Comparison of ENCODE assay signal across 15 cellular contexts in genomic region chr10:86334515-86335085, GRCh38. TPM values are rescaled to one million over a fixed set of nuclear protein-coding genes. Genes with fewer than 3 reads are reported as not detected.
DNase-seq lines count a peak whose midpoint lies in the region; ATAC-seq, FAIRE-seq and TF ChIP-seq lines count a peak whose summit lies in the region.
"Had no signal": no experiment of that assay in that cellular context is flagged by ENCODE, and none has a peak within 500 bp of the region (broad histone marks: within the 10 kb centered on the region; RNA-seq: fewer than 3 reads in every experiment).

No MANE protein-coding gene starts in this region.

- H3K9me3 ChIP-seq in HEK293 (ENCODE audit: control insufficient read depth, insufficient read depth, low read depth, low read length) (no peaks in the 10 kb centered on the region), OCI-LY7 (ENCODE audit: low read length) (0 out of 2 replicates have a peak, but pooled peaks cover 4% of the 10 kb centered on the region)

- intact Hi-C loops in OCI-LY7 (cut with micrococcal nuclease; ENCODE audit: unreplicated experiment) = no loop called here

- no peak for TF ChIP-seq CTCF in HEK293 (tag by site-specific recombination; IDR thresholded peaks at IDR 0.05)
- peak; percentile 43 for TF ChIP-seq CTCF in OCI-LY7 (conservative IDR thresholded peaks at IDR 0.05; ENCODE audit: low read length)

- no TSS peak for BruUV-seq in OCI-LY7 (replicated peaks; lab: Mats Ljungman, UMichigan)

- TF ChIP-seq POLR2A in H54 (IDR thresholded peaks at IDR 0.05; ENCODE audit: low read depth, low read length) = no peak

- H3K27ac ChIP-seq in HEK293 (ENCODE audit: extremely low read depth, low read depth, low read length) (no peak overlapping the region), OCI-LY7 (ENCODE audit: low read depth, low read length, poor library complexity, severe bottlenecking) (no peak overlapping the region)
- H3K27ac ChIP-seq: BLaER1, SK-N-MC had no signal

- H3K9me2 ChIP-seq in OCI-LY7 (ENCODE audit: insufficient read depth, low read length) = no peaks in the 10 kb centered on the region

- CTCF ChIA-PET in HEK293 (lab: Yijun Ruan, JAX) = interaction anchor here (1.0 kb wide), 1 partner anchor 11 kb away, joined by 3 read pairs; no protein-coding TSS in a partner anchor
- CTCF ChIA-PET in OCI-LY7 (lab: Charles Lee; ENCODE audit: unreplicated experiment) = no interaction called here

- no peaks in the 10 kb centered on the region for H4K20me1 ChIP-seq in OCI-LY7 (ENCODE audit: insufficient read depth, low read length)
- H4K20me1 ChIP-seq: BLaER1 had no signal

- FAIRE-seq in H54 (lab: Jason Lieb, UNC) = no peak

- no peak for ATAC-seq in GM19467 (IDR thresholded peaks at IDR 0.05; ENCODE audit: unreplicated experiment)
- ATAC-seq: naive thymus-derived CD4-positive, alpha-beta T cell had no signal

- H2AFZ ChIP-seq in OCI-LY7 (ENCODE audit: low read length) = no peak overlapping the region

- H3K36me3 ChIP-seq in HEK293 (ENCODE audit: control insufficient read depth in 2 of 2, insufficient read depth in 1 of 2, low read length in 2 of 2) = no peaks in the 10 kb centered on the region
- no peaks in the 10 kb centered on the region for H3K36me3 ChIP-seq in OCI-LY7 (ENCODE audit: insufficient read depth, low read length)
- H3K36me3 ChIP-seq: BLaER1 had no signal

- H3K79me2 ChIP-seq in OCI-LY7 (ENCODE audit: insufficient read depth, low read depth, low read length) = no peaks in the 10 kb centered on the region

- no peak overlapping the region for H3K4me2 ChIP-seq in OCI-LY7 (ENCODE audit: low read length)
- H3K4me2 ChIP-seq: BLaER1 had no signal

- H3K4me1 ChIP-seq in HEK293 (ENCODE audit: control insufficient read depth, insufficient read depth, low read length) (no peaks in the 10 kb centered on the region), OCI-LY7 (ENCODE audit: insufficient read depth, low read length, poor library complexity, severe bottlenecking) (no peaks in the 10 kb centered on the region)

- peak; percentile 28 for DNase-seq in COR-L47 (lab: John Stamatoyannopoulos, UW)
- DNase-seq in OCI-LY7 (ENCODE audit: low spot score) = no peak
- DNase-seq in iPS-NIHi11 (ENCODE audit: low spot score) = peak; percentile 80
- DNase-seq in T-helper 1 cell = no peak
- no peak for DNase-seq in activated effector memory CD4-positive, alpha-beta T cell treated with Interleukin-2 at 50 U/mL for 16 hours
- DNase-seq in H54 (ENCODE audit: insufficient read length, low spot score) = no peak
- DNase-seq: activated CD4-positive, CD25-positive, alpha-beta regulatory T cell treated with anti-CD3 and anti-CD28 coated beads, Interleukin-2, amount 50 U/mL, for 72 hours; amniotic stem cell; KG1; naive thymus-derived CD4-positive, alpha-beta T cell; NCI-H524 treated with DMSO at 0.1 percent for 48 hours had no signal

- POLR2A ChIA-PET in HEK293 (lab: Yijun Ruan, JAX) (no interaction called here), OCI-LY7 (lab: Charles Lee) (no interaction called here)

- H3K4me3 ChIP-seq in HEK293 (ENCODE audit: low read depth, low read length) = no peak overlapping the region
- H3K4me3 ChIP-seq in OCI-LY7 (ENCODE audit: low read depth, low read length, poor library complexity, severe bottlenecking) = no peak overlapping the region
- H3K4me3 ChIP-seq: BLaER1, SK-N-MC had no signal

TF ChIP-seq in HEK293, 187 proteins besides CTCF, POLR2A, EP300 and RAD21:
- no peak for TF ChIP-seq ZNF704 (tag by site-specific recombination; IDR thresholded peaks at IDR 0.05)
- no peak for TF ChIP-seq SETDB1 (IDR thresholded peaks at IDR 0.05; ENCODE audit: insufficient read length, low read length)
- no peak for TF ChIP-seq ZNF23 (tag by site-specific recombination; IDR thresholded peaks at IDR 0.05; ENCODE audit: borderline replicate concordance)
- no peak for TF ChIP-seq GLI2 (tag by site-specific recombination; IDR thresholded peaks at IDR 0.05; ENCODE audit: borderline replicate concordance, low read depth)
- no peak for TF ChIP-seq ZNF473 (tag by site-specific recombination; IDR thresholded peaks at IDR 0.05)
- TF ChIP-seq ZNF302 (tag by site-specific recombination; IDR thresholded peaks at IDR 0.05; ENCODE audit: low read depth) = no peak
- no peak for TF ChIP-seq GLIS2 (tag by site-specific recombination; IDR thresholded peaks at IDR 0.05)
- no peak for TF ChIP-seq ZBTB48 (tag by site-specific recombination; IDR thresholded peaks at IDR 0.05)
- TF ChIP-seq ZSCAN18 (tag by site-specific recombination; IDR thresholded peaks at IDR 0.05) = no peak
- peak; percentile 88 for TF ChIP-seq ZFP3 (tag by site-specific recombination; IDR thresholded peaks at IDR 0.05; ENCODE audit: low read depth)
- peak; percentile 73 for TF ChIP-seq ZNF600 (tag by site-specific recombination; IDR thresholded peaks at IDR 0.05)
- TF ChIP-seq ZBTB21 (tag by site-specific recombination; IDR thresholded peaks at IDR 0.05) = no peak
- TF ChIP-seq ZNF580 (tag by site-specific recombination; IDR thresholded peaks at IDR 0.05) = no peak
- no peak for TF ChIP-seq ZNF76 (tag by site-specific recombination; IDR thresholded peaks at IDR 0.05; ENCODE audit: borderline replicate concordance, low read depth)
- TF ChIP-seq SCRT1 (tag by site-specific recombination; IDR thresholded peaks at IDR 0.05; ENCODE audit: borderline replicate concordance) = no peak
- no peak for TF ChIP-seq ZNF501 (tag by site-specific recombination; IDR thresholded peaks at IDR 0.05)
- no peak for TF ChIP-seq ZNF768 (tag by site-specific recombination; IDR thresholded peaks at IDR 0.05)

RNA-seq across cellular contexts. Expression of gene GRID1, which starts 32.0 kb away (rescaled TPM):
- total RNA-seq in OCI-LY7 (2014; rRNA removed; shearing (Covaris generic)) = 0.75 and 1.6 TPM in 2 replicates
- 3.1 and 3.7 TPM in 2 replicates for total RNA-seq in OCI-LY7 (2022)
- total RNA-seq: naive thymus-derived CD4-positive, alpha-beta T cell had no signal

Comparison
In these comparisons a context has a peak if more than half of its experiments do, and no peak if none do; other contexts are left out.
1. DNase-seq: peak in COR-L47 (single experiment) and iPS-NIHi11 (single experiment); none in OCI-LY7 (single experiment), T-helper 1 cell (0 of 5), activated effector memory CD4-positive, alpha-beta T cell treated with Interleukin-2 at 50 U/mL for 16 hours (single experiment) and H54 (single experiment).